In the genomic region with DNA sequence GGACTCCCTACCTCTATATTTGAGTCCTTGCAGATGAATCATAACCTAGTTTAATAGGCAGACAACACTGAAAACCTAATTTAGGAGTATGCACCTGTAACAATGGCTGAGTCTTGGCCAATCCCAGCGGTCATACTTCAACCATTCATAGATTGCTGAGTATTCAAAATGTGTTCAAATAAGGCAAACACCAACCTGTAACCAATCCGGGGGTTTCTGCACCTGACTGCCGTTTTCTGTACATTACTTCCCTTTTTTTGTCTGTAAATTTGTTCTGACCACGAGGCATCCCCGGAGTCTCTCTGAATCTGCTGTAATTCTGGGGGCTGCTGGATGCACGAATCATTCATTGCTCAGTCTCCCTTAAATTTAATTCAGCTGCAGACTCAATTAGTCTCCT, we compare ENCODE assay signal across 25 cellular contexts.
DNase-seq lines count a peak whose midpoint lies in the region; ATAC-seq, FAIRE-seq and TF ChIP-seq lines count a peak whose summit lies in the region.
"Had no signal": no experiment of that assay in that cellular context is flagged by ENCODE, and none has a peak within 500 bp of the region (broad histone marks: within the 10 kb centered on the region; RNA-seq: fewer than 3 reads in every experiment).

No MANE protein-coding gene starts in this region.

- no peak for TF ChIP-seq CTCF in CD14-positive monocyte (IDR thresholded peaks at IDR 0.05)
- no peak for TF ChIP-seq CTCF in MM.1S (IDR thresholded peaks at IDR 0.05; ENCODE audit: low read length)

- ATAC-seq in HG02678 (IDR thresholded peaks at IDR 0.05; ENCODE audit: unreplicated experiment): peak; percentile 62
- no peak for ATAC-seq in HG03196 (IDR thresholded peaks at IDR 0.05; ENCODE audit: unreplicated experiment)
- no peak for ATAC-seq in HG03095 (IDR thresholded peaks at IDR 0.05; ENCODE audit: unreplicated experiment)
- ATAC-seq: A549; CD8-positive, alpha-beta T cell; GM12878 had no signal

- H3K9me3 Mint-ChIP-seq in CD14-positive monocyte: peaks cover 0 to 5% (median 0%) of the 10 kb centered on the region in 7 donors
- H3K9me3 Mint-ChIP-seq: CD8-positive, alpha-beta T cell; IgD-negative memory B cell had no signal

- H3K27ac ChIP-seq in MM.1S (ENCODE audit: low read length): no peak overlapping the region
- H3K27ac ChIP-seq: A549, BLaER1 had no signal

- DNase-seq in CD14-positive monocyte (ENCODE audit: low spot score) (no peak), MM.1S (peak; percentile 14), OCI-M1 (lab: John Stamatoyannopoulos, UW) (peak; percentile 37), RCC 7860 (ENCODE audit: low spot score) (no peak), NCI-H526 (lab: John Stamatoyannopoulos, UW) (no peak)
- DNase-seq: Calu3; CD8-positive, alpha-beta T cell; EL; H7; NCI-H1092 treated with DMSO at 0.1 percent for 48 hours; NCI-H2081; NCI-H2171 treated with DMSO at 0.1 percent for 48 hours; NCI-H510A treated with DMSO at 0.1 percent for 48 hours; SHP77 treated with DMSO at 0.1 percent for 48 hours; SK-N-SH; T-helper 1 cell; T-helper 9 cell had no signal

- no peaks in the 10 kb centered on the region for H4K20me1 ChIP-seq in MM.1S (ENCODE audit: insufficient read depth, low read length)
- H4K20me1 ChIP-seq: BLaER1 had no signal

- H3K9me3 ChIP-seq in MM.1S (replicated peaks; ENCODE audit: insufficient read depth, low read length): no peaks in the 10 kb centered on the region
- H3K9me3 ChIP-seq: A549, BLaER1, SK-N-SH had no signal

- no peaks in the 10 kb centered on the region for H3K79me2 ChIP-seq in MM.1S (ENCODE audit: low read length)

- H3F3A ChIP-seq in MM.1S (ENCODE audit: insufficient read depth, low read length): no peaks in the 10 kb centered on the region

- no peaks in the 10 kb centered on the region for H3K27me3 ChIP-seq in MM.1S (replicated peaks; ENCODE audit: insufficient read depth, low read length)
- H3K27me3 ChIP-seq: BLaER1 had no signal

- H3K9me2 ChIP-seq in MM.1S (replicated peaks; ENCODE audit: insufficient read depth, low read length): no peaks in the 10 kb centered on the region
- H3K9me2 ChIP-seq: SK-N-SH had no signal

- no peak overlapping the region for H3K9ac ChIP-seq in MM.1S (ENCODE audit: low read length)
- H3K9ac ChIP-seq: BLaER1, SK-N-SH had no signal

- no peak overlapping the region for H3K4me2 ChIP-seq in MM.1S (ENCODE audit: low read depth, low read length)
- H3K4me2 ChIP-seq: A549, BLaER1, SK-N-SH had no signal

- H3K36me3 Mint-ChIP-seq in CD14-positive monocyte: no peaks in the 10 kb centered on the region
- H3K36me3 Mint-ChIP-seq: CD8-positive, alpha-beta T cell; IgD-negative memory B cell had no signal

- H3K4me3 ChIP-seq in MM.1S (ENCODE audit: low read length): no peak overlapping the region
- H3K4me3 ChIP-seq: A549, BLaER1, GM12878 had no signal

- H3K4me1 Mint-ChIP-seq in CD14-positive monocyte: peaks cover 3% of the 10 kb centered on the region

- no peak for FAIRE-seq in RCC 7860 (lab: Jason Lieb, UNC)
- FAIRE-seq: A549, GM12878, GM18507 had no signal

- peak overlapping the region; percentile 0 to 39 for H3K4me3 Mint-ChIP-seq in CD14-positive monocyte
- H3K4me3 Mint-ChIP-seq: CD8-positive, alpha-beta T cell; IgD-negative memory B cell had no signal

- no peaks in the 10 kb centered on the region for H3K4me1 ChIP-seq in MM.1S (ENCODE audit: low read length)
- H3K4me1 ChIP-seq: A549, BLaER1 had no signal

- H3K27me3 Mint-ChIP-seq in CD14-positive monocyte (ENCODE audit: low read depth in 3 of 3): peaks cover 0 to 3% (median 1%) of the 10 kb centered on the region in 3 donors

- no peaks in the 10 kb centered on the region for H3K36me3 ChIP-seq in MM.1S (replicated peaks; ENCODE audit: insufficient read depth, low read length)
- H3K36me3 ChIP-seq: BLaER1 had no signal

- no peak overlapping the region for H2AFZ ChIP-seq in MM.1S (ENCODE audit: low read length)

- intact Hi-C loops in CD14-positive monocyte (cut with micrococcal nuclease): no loop called here

- H3K27ac Mint-ChIP-seq in CD14-positive monocyte: peak overlapping the region in 1 of 7 donors; percentile 1
- H3K27ac Mint-ChIP-seq: CD8-positive, alpha-beta T cell; IgD-negative memory B cell had no signal

Comparison
In these comparisons a context has a peak if more than half of its experiments do, and no peak if none do; other contexts are left out.
1. DNase-seq: peak in MM.1S (single experiment) and OCI-M1 (single experiment); none in CD14-positive monocyte (single experiment), RCC 7860 (single experiment) and NCI-H526 (0 of 2).